Comparison of ENCODE assay signal across 7 cellular contexts in the genomic region with DNA sequence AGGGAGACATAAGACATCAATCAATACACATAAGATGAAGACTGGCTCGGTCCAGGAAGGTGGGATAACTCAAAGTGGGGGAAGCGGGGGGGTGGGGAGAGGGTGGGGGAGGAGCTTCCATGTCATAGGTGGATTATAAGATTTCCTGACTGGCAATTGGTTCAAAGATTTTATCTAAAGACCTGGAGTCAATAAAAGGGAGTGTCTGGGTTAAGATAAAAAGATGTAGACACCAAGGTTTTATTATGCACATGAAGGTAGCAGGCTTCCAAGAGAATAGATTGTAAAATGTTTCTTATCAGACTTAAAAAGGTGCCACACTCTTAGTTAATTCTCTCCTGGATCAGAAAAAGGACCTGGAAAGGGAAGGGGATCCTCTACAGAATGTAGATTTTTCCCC. TPM values are rescaled to one million over a fixed set of nuclear protein-coding genes. Genes with fewer than 3 reads are reported as not detected.
"Had no signal": no experiment of that assay in that cellular context is flagged by ENCODE, and none has a peak within 500 bp of the region (broad histone marks: within the 10 kb centered on the region; RNA-seq: fewer than 3 reads in every experiment).

No MANE protein-coding gene starts in this region.

- H3K4me2 ChIP-seq: GM23338 had no signal

- H3K4me3 Mint-ChIP-seq: GM23338, H9 had no signal

- H3K4me1 Mint-ChIP-seq: H9 had no signal

- ATAC-seq: GM23338, K562 had no signal

- H3K27ac Mint-ChIP-seq: GM23338, H9 had no signal

- H2AFZ ChIP-seq: GM23338 had no signal

- H3K4me3 ChIP-seq: GM23338, K562 had no signal

- H3K9me3 Mint-ChIP-seq: GM23338, H9 had no signal

- DNase-seq: H9, HCEC 1CT, IMR-90 had no signal

- FAIRE-seq: H1, H54, K562 had no signal

RNA-seq across cellular contexts. Expression of a gene that starts 25.6 kb away (rescaled TPM):
- polyA plus RNA-seq: K562 had no signal
